In genomic region chr1:55314740-55315139, GRCh38 we compare ENCODE assay signal across 27 cellular contexts.
"Had no signal": no experiment of that assay in that cellular context is flagged by ENCODE, and none has a peak within 500 bp of the region (broad histone marks: within the 10 kb centered on the region; RNA-seq: fewer than 3 reads in every experiment).

No MANE protein-coding gene starts in this region.

- H3K4me1 Mint-ChIP-seq: activated naive CD4-positive, alpha-beta T cell treated with anti-CD3 and anti-CD28 coated beads, Interleukin-2, amount 10 ng/mL, durations not matched to agents 7 days and 5 days; central memory CD8-positive, alpha-beta T cell had no signal

- H3K36me3 Mint-ChIP-seq: activated naive CD4-positive, alpha-beta T cell treated with anti-CD3 and anti-CD28 coated beads, Interleukin-2, amount 10 ng/mL, durations not matched to agents 7 days and 5 days; activated naive CD8-positive, alpha-beta T cell; brain had no signal

- H3K27ac ChIP-seq: cardiac muscle cell, WERI-Rb-1 had no signal

- ATAC-seq: activated CD8-positive, alpha-beta T cell treated with anti-CD3 and anti-CD28 coated beads for 36 hours; activated T-cell treated with anti-CD3 and anti-CD28 coated beads, Interleukin-2, amount 50 U/mL, for 4 hours had no signal

- H3K27ac Mint-ChIP-seq: activated CD8-positive, alpha-beta T cell treated with anti-CD3 and anti-CD28 coated beads for 36 hours; activated naive CD4-positive, alpha-beta T cell treated with anti-CD3 and anti-CD28 coated beads, Interleukin-2, amount 10 ng/mL, durations not matched to agents 7 days and 5 days; activated naive CD8-positive, alpha-beta T cell; activated naive CD8-positive, alpha-beta T cell treated with anti-CD3 and anti-CD28 coated beads, Interleukin-2, amount 50 U/mL, for 24 hours; activated T-helper 1 cell treated with anti-CD3 and anti-CD28 coated beads, Interleukin-12 subunit alpha, Interleukin-12 subunit beta, Interleukin-2, Interleukin-4 antibody, amounts not matched to agents 30 ng/mL and 10 ng/mL and 1 ng/mL, durations not matched to agents 14 hours and 24 hours and 36 hours; brain had no signal

- H3K4me3 ChIP-seq: cardiac muscle cell had no signal

- H3K27me3 Mint-ChIP-seq: activated CD8-positive, alpha-beta T cell treated with anti-CD3 and anti-CD28 coated beads for 36 hours; activated naive CD8-positive, alpha-beta T cell treated with anti-CD3 and anti-CD28 coated beads, Interleukin-2, amount 50 U/mL, for 24 hours; brain had no signal

- H3K4me3 Mint-ChIP-seq: activated CD8-positive, alpha-beta T cell treated with anti-CD3 and anti-CD28 coated beads for 36 hours; activated naive CD4-positive, alpha-beta T cell treated with anti-CD3 and anti-CD28 coated beads, Interleukin-2, amount 10 ng/mL, durations not matched to agents 7 days and 5 days; activated naive CD8-positive, alpha-beta T cell; activated naive CD8-positive, alpha-beta T cell treated with anti-CD3 and anti-CD28 coated beads, Interleukin-2, amount 50 U/mL, for 24 hours; activated T-cell treated with anti-CD3 and anti-CD28 coated beads, Interleukin-2, amount 50 U/mL, for 4 hours; activated T-helper 1 cell treated with anti-CD3 and anti-CD28 coated beads, Interleukin-12 subunit alpha, Interleukin-12 subunit beta, Interleukin-2, Interleukin-4 antibody, amounts not matched to agents 30 ng/mL and 10 ng/mL and 1 ng/mL, durations not matched to agents 14 hours and 24 hours and 36 hours; brain; central memory CD8-positive, alpha-beta T cell had no signal

- H3K9me3 Mint-ChIP-seq: activated CD8-positive, alpha-beta T cell treated with anti-CD3 and anti-CD28 coated beads for 36 hours; activated naive CD4-positive, alpha-beta T cell treated with anti-CD3 and anti-CD28 coated beads, Interleukin-2, amount 10 ng/mL, durations not matched to agents 7 days and 5 days; activated naive CD8-positive, alpha-beta T cell treated with anti-CD3 and anti-CD28 coated beads, Interleukin-2, amount 50 U/mL, for 24 hours; activated T-cell treated with anti-CD3 and anti-CD28 coated beads, Interleukin-2, amount 50 U/mL, for 4 hours; activated T-helper 1 cell treated with anti-CD3 and anti-CD28 coated beads, Interleukin-12 subunit alpha, Interleukin-12 subunit beta, Interleukin-2, Interleukin-4 antibody, amounts not matched to agents 30 ng/mL and 10 ng/mL and 1 ng/mL, durations not matched to agents 14 hours and 24 hours and 36 hours; brain; central memory CD8-positive, alpha-beta T cell had no signal

- DNase-seq: activated CD4-positive, alpha-beta T cell treated with anti-CD3 and anti-CD28 coated beads for 1 hour; activated CD4-positive, alpha-beta T cell treated with anti-CD3 and anti-CD28 coated beads for 48 hours; activated CD4-positive, CD25-positive, alpha-beta regulatory T cell; activated CD8-positive, alpha-beta T cell treated with anti-CD3 and anti-CD28 coated beads for 36 hours; activated naive CD4-positive, alpha-beta T cell treated with anti-CD3 and anti-CD28 coated beads, Interleukin-2, amount 10 ng/mL, durations not matched to agents 7 days and 5 days; activated naive CD8-positive, alpha-beta T cell treated with anti-CD3 and anti-CD28 coated beads, Interleukin-2, amount 50 U/mL, for 24 hours; activated T-cell treated with anti-CD3 and anti-CD28 coated beads for 4 hours; activated T-cell treated with anti-CD3 and anti-CD28 coated beads, Interleukin-2, amount 50 U/mL, for 4 hours; anterior cingulate cortex; NCI-H1092 treated with DMSO at 0.1 percent for 48 hours; NCI-H1417; NCI-H146; NCI-H187; NCI-H2081 treated with DMSO at 0.1 percent for 48 hours; NCI-H226; NCI-H446 treated with DMSO at 0.1 percent for 48 hours; NCI-H526; NCI-H748 treated with DMSO at 0.1 percent for 48 hours; NK-92 treated with Interleukin-12 subunit alpha and Interleukin-12 subunit beta, amount 100 ng/mL, for 24 hours; Right ventricle myocardium superior; T1000; WERI-Rb-1 had no signal

- H3K36me3 ChIP-seq: cardiac muscle cell, WERI-Rb-1 had no signal

- H3K27me3 ChIP-seq: cardiac muscle cell had no signal
